Comparison of ENCODE assay signal across 10 cellular contexts in the genomic region with DNA sequence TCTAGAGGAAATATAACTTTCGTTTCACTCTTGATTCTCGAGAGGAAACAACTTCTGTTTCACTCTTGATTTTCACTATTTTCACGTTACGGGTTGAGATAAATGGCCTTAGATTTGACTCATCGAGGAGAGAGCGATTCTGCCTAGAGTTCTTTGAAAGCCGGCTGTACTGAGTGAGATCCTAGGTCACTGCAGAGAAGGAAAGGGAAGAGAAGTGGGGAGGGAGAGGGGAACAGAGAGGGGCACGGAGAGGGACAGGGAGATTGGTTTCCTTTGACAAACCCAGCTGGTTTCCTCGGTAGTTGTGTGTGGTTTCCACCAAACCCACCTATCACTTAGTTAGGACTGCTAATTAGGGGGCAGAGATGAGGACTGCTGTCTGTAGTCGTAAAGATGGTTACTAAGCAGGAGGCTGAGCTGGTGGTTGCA. TPM values are rescaled to one million over a fixed set of nuclear protein-coding genes. Genes with fewer than 3 reads are reported as not detected.
DNase-seq lines count a peak whose midpoint lies in the region; ATAC-seq and TF ChIP-seq lines count a peak whose summit lies in the region.
"Had no signal": no experiment of that assay in that cellular context is flagged by ENCODE, and none has a peak within 500 bp of the region (broad histone marks: within the 10 kb centered on the region; RNA-seq: fewer than 3 reads in every experiment).

No MANE protein-coding gene starts in this region.

- peaks cover 28% of the 10 kb centered on the region for H3K4me1 Mint-ChIP-seq in activated CD4-positive, alpha-beta memory T cell treated with anti-CD3 and anti-CD28 coated beads, Interleukin-2, amount 10 ng/mL, durations not matched to agents 7 days and 5 days
- H3K4me1 Mint-ChIP-seq in activated CD4-positive, alpha-beta memory T cell treated with anti-CD3 and anti-CD28 coated beads for 36 hours (ENCODE audit: low read depth), result peaks cover 26% of the 10 kb centered on the region
- no peaks in the 10 kb centered on the region; the same call in 1 of the 2 replicates for H3K4me1 Mint-ChIP-seq in HFFc6 (ENCODE audit: low read depth)
- H3K4me1 Mint-ChIP-seq in T-cell, result peaks cover 22 to 28% (median 24%) of the 10 kb centered on the region in 3 donors
- H3K4me1 Mint-ChIP-seq in stimulated activated memory B cell treated with anti-CD40 and anti-IgM and Interleukin-4, amounts not matched to agents 10 μg/mL and 1 μg/mL and 100 μg/mL, for 72 hours, result peaks cover 22% of the 10 kb centered on the region

- peak; percentile 27 to 67 (median 52) for ATAC-seq in T-cell (replicated peaks in 1 of 4)
- peak; percentile 55 for ATAC-seq in stimulated activated memory B cell treated with anti-CD40 and anti-IgM and Interleukin-4, amounts not matched to agents 10 μg/mL and 1 μg/mL and 100 μg/mL, for 72 hours
- no peak for ATAC-seq in HG02840 (IDR thresholded peaks at IDR 0.05; ENCODE audit: low FRiP score, unreplicated experiment)
- ATAC-seq in GM21360 (IDR thresholded peaks at IDR 0.05; ENCODE audit: unreplicated experiment), result no peak
- ATAC-seq: left colon had no signal

- CTCF ChIA-PET in activated CD4-positive, alpha-beta memory T cell treated with anti-CD3 and anti-CD28 coated beads, Interleukin-2, amount 10 ng/mL, durations not matched to agents 7 days and 5 days (lab: Charles Lee), result no interaction called here
- CTCF ChIA-PET in activated CD4-positive, alpha-beta memory T cell treated with anti-CD3 and anti-CD28 coated beads for 36 hours (lab: Charles Lee), result interaction anchor here (1.0 kb wide), 1 partner anchor 9 kb away, joined by 3 read pairs; no protein-coding TSS in a partner anchor
- CTCF ChIA-PET in T-cell (lab: Charles Lee), result no interaction called here

- H3K9me3 Mint-ChIP-seq in activated CD4-positive, alpha-beta memory T cell treated with anti-CD3 and anti-CD28 coated beads, Interleukin-2, amount 10 ng/mL, durations not matched to agents 7 days and 5 days, result no peaks in the 10 kb centered on the region
- no peaks in the 10 kb centered on the region for H3K9me3 Mint-ChIP-seq in activated CD4-positive, alpha-beta memory T cell treated with anti-CD3 and anti-CD28 coated beads for 36 hours
- H3K9me3 Mint-ChIP-seq in HFFc6 (no peaks in the 10 kb centered on the region), T-cell (no peaks in the 10 kb centered on the region)
- H3K9me3 Mint-ChIP-seq in stimulated activated memory B cell treated with anti-CD40 and anti-IgM and Interleukin-4, amounts not matched to agents 10 μg/mL and 1 μg/mL and 100 μg/mL, for 72 hours, result no peaks in the 10 kb centered on the region

- H3K27me3 Mint-ChIP-seq in activated CD4-positive, alpha-beta memory T cell treated with anti-CD3 and anti-CD28 coated beads, Interleukin-2, amount 10 ng/mL, durations not matched to agents 7 days and 5 days, result peaks cover 33% of the 10 kb centered on the region
- peaks cover 7% of the 10 kb centered on the region for H3K27me3 Mint-ChIP-seq in activated CD4-positive, alpha-beta memory T cell treated with anti-CD3 and anti-CD28 coated beads for 36 hours
- H3K27me3 Mint-ChIP-seq in HFFc6 (ENCODE audit: insufficient read depth), result peaks cover 23% of the 10 kb centered on the region
- no peaks in the 10 kb centered on the region for H3K27me3 Mint-ChIP-seq in T-cell
- H3K27me3 Mint-ChIP-seq in stimulated activated memory B cell treated with anti-CD40 and anti-IgM and Interleukin-4, amounts not matched to agents 10 μg/mL and 1 μg/mL and 100 μg/mL, for 72 hours, result peaks cover 33% of the 10 kb centered on the region

- no peaks in the 10 kb centered on the region for H3K36me3 Mint-ChIP-seq in activated CD4-positive, alpha-beta memory T cell treated with anti-CD3 and anti-CD28 coated beads, Interleukin-2, amount 10 ng/mL, durations not matched to agents 7 days and 5 days (ENCODE audit: low read depth)
- H3K36me3 Mint-ChIP-seq in activated CD4-positive, alpha-beta memory T cell treated with anti-CD3 and anti-CD28 coated beads for 36 hours, result no peaks in the 10 kb centered on the region
- H3K36me3 Mint-ChIP-seq in HFFc6 (ENCODE audit: low read depth) (no peaks in the 10 kb centered on the region), T-cell (no peaks in the 10 kb centered on the region)
- no peaks in the 10 kb centered on the region for H3K36me3 Mint-ChIP-seq in stimulated activated memory B cell treated with anti-CD40 and anti-IgM and Interleukin-4, amounts not matched to agents 10 μg/mL and 1 μg/mL and 100 μg/mL, for 72 hours

- no peak for TF ChIP-seq CTCF in HFFc6 (IDR thresholded peaks at IDR 0.05)

- POLR2A ChIA-PET in activated CD4-positive, alpha-beta memory T cell treated with anti-CD3 and anti-CD28 coated beads, Interleukin-2, amount 10 ng/mL, durations not matched to agents 7 days and 5 days (lab: Charles Lee), result no interaction called here
- POLR2A ChIA-PET in activated CD4-positive, alpha-beta memory T cell treated with anti-CD3 and anti-CD28 coated beads for 36 hours (lab: Charles Lee), result no interaction called here
- POLR2A ChIA-PET in T-cell (lab: Charles Lee), result interaction anchor here in 1 of 2 donors (0.6 kb wide), 1 partner anchor 146 kb away, joined by 3 read pairs; no protein-coding TSS in a partner anchor

- peak overlapping the region; percentile 33 for H3K4me3 Mint-ChIP-seq in activated CD4-positive, alpha-beta memory T cell treated with anti-CD3 and anti-CD28 coated beads, Interleukin-2, amount 10 ng/mL, durations not matched to agents 7 days and 5 days
- no peak overlapping the region for H3K4me3 Mint-ChIP-seq in activated CD4-positive, alpha-beta memory T cell treated with anti-CD3 and anti-CD28 coated beads for 36 hours
- H3K4me3 Mint-ChIP-seq in HFFc6 (peak overlapping the region; percentile 40), T-cell (peak overlapping the region; percentile 71 to 79 (median 76))
- peak overlapping the region; percentile 53 for H3K4me3 Mint-ChIP-seq in stimulated activated memory B cell treated with anti-CD40 and anti-IgM and Interleukin-4, amounts not matched to agents 10 μg/mL and 1 μg/mL and 100 μg/mL, for 72 hours

- no peak for DNase-seq in activated CD4-positive, alpha-beta memory T cell treated with anti-CD3 and anti-CD28 coated beads, Interleukin-2, amount 10 ng/mL, durations not matched to agents 7 days and 5 days
- no peak for DNase-seq in activated CD4-positive, alpha-beta memory T cell treated with anti-CD3 and anti-CD28 coated beads for 36 hours
- no peak for DNase-seq in HFFc6
- no peak for DNase-seq in T-cell
- DNase-seq in NCI-H526 (lab: John Stamatoyannopoulos, UW), result no peak
- DNase-seq: ACHN, left colon had no signal

- H3K27ac Mint-ChIP-seq in activated CD4-positive, alpha-beta memory T cell treated with anti-CD3 and anti-CD28 coated beads, Interleukin-2, amount 10 ng/mL, durations not matched to agents 7 days and 5 days, result no peak overlapping the region
- H3K27ac Mint-ChIP-seq in activated CD4-positive, alpha-beta memory T cell treated with anti-CD3 and anti-CD28 coated beads for 36 hours, result no peak overlapping the region
- H3K27ac Mint-ChIP-seq in HFFc6, result no peak overlapping the region
- H3K27ac Mint-ChIP-seq in T-cell, result peak overlapping the region; percentile 72 to 90
- H3K27ac Mint-ChIP-seq in stimulated activated memory B cell treated with anti-CD40 and anti-IgM and Interleukin-4, amounts not matched to agents 10 μg/mL and 1 μg/mL and 100 μg/mL, for 72 hours, result peak overlapping the region; percentile 42

- intact Hi-C loops in activated CD4-positive, alpha-beta memory T cell treated with anti-CD3 and anti-CD28 coated beads for 36 hours (cut with micrococcal nuclease), result loop anchor here (1.0 to 5.0 kb wide), 3 partner anchors 37 to 388 kb away; no protein-coding TSS in a partner anchor

RNA-seq across cellular contexts. Expression of a gene that starts 21.6 kb away (rescaled TPM):
- 1 to 10 TPM; 8.6 to 9.5 TPM for total RNA-seq in activated CD4-positive, alpha-beta memory T cell treated with anti-CD3 and anti-CD28 coated beads, Interleukin-2, amount 10 ng/mL, durations not matched to agents 7 days and 5 days
- 1 to 10 TPM; 5.6 TPM for total RNA-seq in activated CD4-positive, alpha-beta memory T cell treated with anti-CD3 and anti-CD28 coated beads for 36 hours
- 10 to 100 TPM in 5 of 6 experiments, 1 to 10 TPM in 1; 9.7 to 13.8 (median 11.9) TPM for total RNA-seq in HFFc6 (2021; fragmentation: NEBNext Ultra II Directional; extraction: Animal tissue kit (Norgen Biotek cat#: 25700))
- 10 to 100 TPM; 11.2 to 16.1 (median 12.2) TPM for total RNA-seq in T-cell

RNA-seq across cellular contexts. Expression of a gene that starts 55.8 kb away (rescaled TPM):
- total RNA-seq in activated CD4-positive, alpha-beta memory T cell treated with anti-CD3 and anti-CD28 coated beads, Interleukin-2, amount 10 ng/mL, durations not matched to agents 7 days and 5 days, result under 1 TPM; 0.45 TPM
- total RNA-seq in activated CD4-positive, alpha-beta memory T cell treated with anti-CD3 and anti-CD28 coated beads for 36 hours, result under 1 TPM; 0.05 to 0.07 TPM
- total RNA-seq in HFFc6 (2021; fragmentation: NEBNext Ultra II Directional; extraction: Animal tissue kit (Norgen Biotek cat#: 25700)), result 100 to 1,000 TPM in 5 of 6 experiments, 10 to 100 TPM in 1; 97.5 to 124 (median 107) TPM
- total RNA-seq in T-cell, result under 1 TPM in 4 of 5 donors, not detected in 1; 0.05 to 0.50 (median 0.34) TPM

Comparison
In these comparisons a context has a peak if more than half of its experiments do, and no peak if none do; other contexts are left out.
1. H3K27ac Mint-ChIP-seq: peak in T-cell (2 of 2) and stimulated activated memory B cell treated with anti-CD40 and anti-IgM and Interleukin-4, amounts not matched to agents 10 μg/mL and 1 μg/mL and 100 μg/mL, for 72 hours (single experiment); none in activated CD4-positive, alpha-beta memory T cell treated with anti-CD3 and anti-CD28 coated beads, Interleukin-2, amount 10 ng/mL, durations not matched to agents 7 days and 5 days (single experiment), activated CD4-positive, alpha-beta memory T cell treated with anti-CD3 and anti-CD28 coated beads for 36 hours (single experiment) and HFFc6 (single experiment).
2. ATAC-seq: peak in T-cell (4 of 4) and stimulated activated memory B cell treated with anti-CD40 and anti-IgM and Interleukin-4, amounts not matched to agents 10 μg/mL and 1 μg/mL and 100 μg/mL, for 72 hours (single experiment); none in HG02840 (single experiment) and GM21360 (single experiment).
3. RNA of a gene that starts 55.8 kb away (total RNA-seq): 97.5 to 124 TPM in HFFc6; 0.45 TPM in activated CD4-positive, alpha-beta memory T cell treated with anti-CD3 and anti-CD28 coated beads, Interleukin-2, amount 10 ng/mL, durations not matched to agents 7 days and 5 days, 0.05 to 0.50 TPM in T-cell and 0.05 to 0.07 TPM in activated CD4-positive, alpha-beta memory T cell treated with anti-CD3 and anti-CD28 coated beads for 36 hours; every median in the first group is over 10 times any median in the second.